ENCODE assay signal across 8 cellular contexts in the genomic region with DNA sequence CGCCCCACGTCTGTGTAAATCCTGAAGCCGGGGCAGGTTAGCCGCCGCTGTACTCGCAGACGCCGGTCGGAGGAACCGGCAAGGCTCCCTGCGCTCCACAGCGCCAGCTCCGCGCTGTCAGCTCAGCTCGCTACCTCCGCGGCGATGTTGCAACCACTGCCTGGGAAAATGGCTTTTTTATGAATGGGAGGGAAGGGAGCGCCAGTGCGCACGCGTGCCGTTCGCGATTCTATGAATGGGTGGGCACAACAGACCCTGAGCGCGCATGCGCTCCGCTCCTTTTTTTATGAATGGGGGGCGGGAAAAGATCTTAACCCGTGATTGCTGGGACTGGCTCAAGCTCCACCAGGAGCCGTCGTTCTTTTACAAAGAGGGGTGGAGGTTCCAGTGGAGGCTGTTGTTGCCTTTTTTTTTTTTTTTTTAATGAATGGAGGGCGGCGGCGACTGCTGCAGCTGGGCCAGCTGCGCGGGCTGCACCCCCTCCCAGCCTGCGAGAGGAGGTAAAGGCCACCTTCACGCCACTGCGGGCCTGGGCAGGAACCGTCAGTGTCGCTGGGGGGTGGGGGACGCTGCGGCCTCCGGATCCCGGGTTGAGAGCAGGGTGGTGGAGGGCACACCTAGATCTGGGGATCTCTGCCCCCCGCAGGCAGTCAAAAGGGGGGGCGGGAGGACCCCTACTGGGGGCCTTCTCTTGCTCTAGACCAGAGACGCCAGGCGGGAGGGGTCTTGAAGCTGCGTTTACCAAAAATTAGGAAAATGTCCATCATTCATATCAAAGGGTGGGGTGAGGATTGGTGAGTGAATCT. TPM values are rescaled to one million over a fixed set of nuclear protein-coding genes. Genes with fewer than 3 reads are reported as not detected.
DNase-seq lines count a peak whose midpoint lies in the region; ATAC-seq and TF ChIP-seq lines count a peak whose summit lies in the region.

A gene with protein sequence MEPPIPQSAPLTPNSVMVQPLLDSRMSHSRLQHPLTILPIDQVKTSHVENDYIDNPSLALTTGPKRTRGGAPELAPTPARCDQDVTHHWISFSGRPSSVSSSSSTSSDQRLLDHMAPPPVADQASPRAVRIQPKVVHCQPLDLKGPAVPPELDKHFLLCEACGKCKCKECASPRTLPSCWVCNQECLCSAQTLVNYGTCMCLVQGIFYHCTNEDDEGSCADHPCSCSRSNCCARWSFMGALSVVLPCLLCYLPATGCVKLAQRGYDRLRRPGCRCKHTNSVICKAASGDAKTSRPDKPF (minus strand): TSS at position 151 of the 806 bp plus-strand sequence. CDS start 9,913 bp downstream, outside the sequence.

- peak within 1 kb of the TSS; percentile 99 for H3K27ac ChIP-seq in HUES6 (ENCODE audit: low read depth, low read length)
- no peak within 1 kb of the TSS for H3K27ac ChIP-seq in OCI-LY1 (ENCODE audit: low read depth, low read length, poor library complexity, severe bottlenecking)

- CTCF ChIA-PET in Calu3 (lab: Charles Lee), result interaction anchor here (0.6 to 3.2 kb wide), 11 partner anchors 27 to 1101 kb away, joined by 3 to 16 read pairs (median 4); no protein-coding TSS in a partner anchor

- H3K4me1 Mint-ChIP-seq in Calu3 (ENCODE audit: low read depth, unreplicated experiment), result peaks cover 44% of the 10 kb centered on the region

- no peaks in the 10 kb centered on the region for H3K79me2 ChIP-seq in OCI-LY1 (ENCODE audit: insufficient read depth, low read length)

- H3K4me3 Mint-ChIP-seq in Calu3 (ENCODE audit: low read depth, unreplicated experiment), result peak within 1 kb of the TSS; percentile 98

- BruUV-seq in Calu3 (replicated peaks; lab: Mats Ljungman, UMichigan), result no TSS peak

- no peaks in the 10 kb centered on the region for H3K9me2 ChIP-seq in OCI-LY1 (ENCODE audit: low read depth, low read length)

- H3K4me1 ChIP-seq in HUES6 (ENCODE audit: control insufficient read depth, insufficient read depth, low read length) (peaks cover 38% of the 10 kb centered on the region), OCI-LY1 (ENCODE audit: insufficient read depth, low read length, severe bottlenecking) (peaks cover 8% of the 10 kb centered on the region)

- peaks cover 64% of the 10 kb centered on the region for H3K36me3 Mint-ChIP-seq in Calu3 (ENCODE audit: insufficient read depth, unreplicated experiment)

- no peaks in the 10 kb centered on the region for H3K9me3 Mint-ChIP-seq in Calu3 (ENCODE audit: low read depth, unreplicated experiment)

- TF ChIP-seq CTCF in Calu3 (IDR thresholded peaks at IDR 0.05; ENCODE audit: unreplicated experiment), result no peak
- no peak for TF ChIP-seq CTCF in OCI-LY1 (IDR thresholded peaks at IDR 0.05; ENCODE audit: low read length)
- peak; percentile 25 for TF ChIP-seq CTCF in epithelial cell of esophagus (IDR thresholded peaks at IDR 0.05; ENCODE audit: insufficient read depth, low read depth, low read length, missing control alignments)

- ATAC-seq in GM21423 (IDR thresholded peaks at IDR 0.05; ENCODE audit: unreplicated experiment), result peak; percentile 57

- H3K9ac ChIP-seq in HUES6 (ENCODE audit: low read length) (peak within 1 kb of the TSS; percentile 99), OCI-LY1 (ENCODE audit: low read length) (no peak within 1 kb of the TSS)

- H3K4me2 ChIP-seq in OCI-LY1 (ENCODE audit: low read length), result peak within 1 kb of the TSS; percentile 34

- H3K4me3 ChIP-seq in HUES6 (ENCODE audit: low read depth, low read length) (peak within 1 kb of the TSS; percentile 90), OCI-LY1 (ENCODE audit: low read depth, low read length, poor library complexity, severe bottlenecking) (peak within 1 kb of the TSS; percentile 20), epithelial cell of esophagus (ENCODE audit: low read length) (peak within 1 kb of the TSS; percentile 60)

- H3F3A ChIP-seq in OCI-LY1 (ENCODE audit: insufficient read depth, low read length), result no peaks in the 10 kb centered on the region

- intact Hi-C loops in Calu3 (cut with micrococcal nuclease; ENCODE audit: unreplicated experiment), result loop anchor here (2.0 to 10.0 kb wide), 3 partner anchors 108 to 180 kb away; no protein-coding TSS in a partner anchor

- no peaks in the 10 kb centered on the region for H3K27me3 ChIP-seq in HUES6 (ENCODE audit: control insufficient read depth, insufficient read depth, low read length)
- H3K27me3 ChIP-seq in OCI-LY1 (ENCODE audit: insufficient read depth, low read length), result peaks cover 7% of the 10 kb centered on the region; the same call in 1 of the 2 replicates

- no peaks in the 10 kb centered on the region for H3K27me3 Mint-ChIP-seq in Calu3 (ENCODE audit: unreplicated experiment)

- no peak within 1 kb of the TSS for H2AFZ ChIP-seq in OCI-LY1 (ENCODE audit: low read length)

- DNase-seq in Calu3, result peak; percentile 97
- peak; percentile 85 for DNase-seq in activated T-cell treated with anti-CD3 and anti-CD28 coated beads for 24 hours (ENCODE audit: low read depth)
- peak; percentile 97 for DNase-seq in epithelial cell of esophagus (ENCODE audit: low read depth)
- peak; percentile 79 for DNase-seq in middle frontal gyrus (ENCODE audit: extremely low spot score, low spot score)
- peak; percentile 57 to 63 for DNase-seq in stimulated activated CD8-positive, alpha-beta memory T cell treated with anti-CD3 and anti-CD28 coated beads, Interleukin-2, amount 100 ng/mL, for 1 hour (ENCODE audit: low read depth in 2 of 2)

- H3K27ac Mint-ChIP-seq in Calu3 (ENCODE audit: unreplicated experiment), result peak within 1 kb of the TSS; percentile 92

- H3K9me3 ChIP-seq in HUES6 (ENCODE audit: control insufficient read depth, insufficient read depth, low read depth, low read length) (no peaks in the 10 kb centered on the region), OCI-LY1 (ENCODE audit: low read length) (no peaks in the 10 kb centered on the region)

- H3K36me3 ChIP-seq in HUES6 (ENCODE audit: control insufficient read depth, insufficient read depth, low read length) (peaks cover 38% of the 10 kb centered on the region), OCI-LY1 (ENCODE audit: insufficient read depth, low read length) (no peaks in the 10 kb centered on the region)

- no peaks in the 10 kb centered on the region for H4K20me1 ChIP-seq in OCI-LY1 (ENCODE audit: insufficient read depth, low read length)

RNA-seq across cellular contexts. Expression of the gene that starts here (rescaled TPM):
- 23.6 and 29.4 TPM in 2 replicates for total RNA-seq in Calu3 (2022)

Comparison
In these comparisons a context has a peak if more than half of its experiments do, and no peak if none do; other contexts are left out.
1. H3K4me3 ChIP-seq: peak in every context shown above with its lines; median percentile 90 in HUES6; 60 in epithelial cell of esophagus; 20 in OCI-LY1.